Comparison of ENCODE assay signal across 1 cellular context in the genomic region with DNA sequence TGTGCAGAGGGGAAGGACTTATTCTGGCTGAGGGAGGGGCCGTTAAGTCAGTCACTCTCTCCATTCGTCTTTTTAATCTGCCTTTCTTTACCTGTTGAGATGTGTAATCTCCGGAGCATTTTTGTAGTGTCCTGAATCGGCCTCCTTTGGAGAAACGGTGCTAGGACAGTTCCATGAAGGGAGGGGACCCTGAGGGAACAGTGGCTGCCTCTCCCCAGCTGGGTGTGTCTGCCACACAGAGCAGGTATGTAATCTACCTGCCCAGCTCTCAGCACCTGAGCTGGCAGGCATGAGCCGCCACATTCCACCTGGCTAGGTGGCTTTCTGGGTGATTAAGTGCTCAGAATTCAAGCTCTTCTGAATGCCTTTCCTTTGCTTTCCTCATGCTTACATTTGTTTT.
TF ChIP-seq lines count a peak whose summit lies in the region.

No MANE protein-coding gene starts in this region.

TF ChIP-seq in GM23338, 12 proteins besides CTCF, POLR2A, EP300 and RAD21 (continued from another document):
- TF ChIP-seq ZNF462 (CRISPR knock-in tag; IDR thresholded peaks at IDR 0.05), result no peak
- TF ChIP-seq, protein P1, sequence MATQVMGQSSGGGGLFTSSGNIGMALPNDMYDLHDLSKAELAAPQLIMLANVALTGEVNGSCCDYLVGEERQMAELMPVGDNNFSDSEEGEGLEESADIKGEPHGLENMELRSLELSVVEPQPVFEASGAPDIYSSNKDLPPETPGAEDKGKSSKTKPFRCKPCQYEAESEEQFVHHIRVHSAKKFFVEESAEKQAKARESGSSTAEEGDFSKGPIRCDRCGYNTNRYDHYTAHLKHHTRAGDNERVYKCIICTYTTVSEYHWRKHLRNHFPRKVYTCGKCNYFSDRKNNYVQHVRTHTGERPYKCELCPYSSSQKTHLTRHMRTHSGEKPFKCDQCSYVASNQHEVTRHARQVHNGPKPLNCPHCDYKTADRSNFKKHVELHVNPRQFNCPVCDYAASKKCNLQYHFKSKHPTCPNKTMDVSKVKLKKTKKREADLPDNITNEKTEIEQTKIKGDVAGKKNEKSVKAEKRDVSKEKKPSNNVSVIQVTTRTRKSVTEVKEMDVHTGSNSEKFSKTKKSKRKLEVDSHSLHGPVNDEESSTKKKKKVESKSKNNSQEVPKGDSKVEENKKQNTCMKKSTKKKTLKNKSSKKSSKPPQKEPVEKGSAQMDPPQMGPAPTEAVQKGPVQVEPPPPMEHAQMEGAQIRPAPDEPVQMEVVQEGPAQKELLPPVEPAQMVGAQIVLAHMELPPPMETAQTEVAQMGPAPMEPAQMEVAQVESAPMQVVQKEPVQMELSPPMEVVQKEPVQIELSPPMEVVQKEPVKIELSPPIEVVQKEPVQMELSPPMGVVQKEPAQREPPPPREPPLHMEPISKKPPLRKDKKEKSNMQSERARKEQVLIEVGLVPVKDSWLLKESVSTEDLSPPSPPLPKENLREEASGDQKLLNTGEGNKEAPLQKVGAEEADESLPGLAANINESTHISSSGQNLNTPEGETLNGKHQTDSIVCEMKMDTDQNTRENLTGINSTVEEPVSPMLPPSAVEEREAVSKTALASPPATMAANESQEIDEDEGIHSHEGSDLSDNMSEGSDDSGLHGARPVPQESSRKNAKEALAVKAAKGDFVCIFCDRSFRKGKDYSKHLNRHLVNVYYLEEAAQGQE (IDR thresholded peaks at IDR 0.05; ENCODE audit: unreplicated experiment), result no peak
- TF ChIP-seq CREB1 (CRISPR knock-in tag; IDR thresholded peaks at IDR 0.05; ENCODE audit: low read depth), result no peak
- no peak for TF ChIP-seq STAT1 (IDR thresholded peaks at IDR 0.05; ENCODE audit: unreplicated experiment)
TF ChIP-seq in GM23338: peak in this region for 0.
